ENCODE assay signal across 13 cellular contexts in the genomic region with DNA sequence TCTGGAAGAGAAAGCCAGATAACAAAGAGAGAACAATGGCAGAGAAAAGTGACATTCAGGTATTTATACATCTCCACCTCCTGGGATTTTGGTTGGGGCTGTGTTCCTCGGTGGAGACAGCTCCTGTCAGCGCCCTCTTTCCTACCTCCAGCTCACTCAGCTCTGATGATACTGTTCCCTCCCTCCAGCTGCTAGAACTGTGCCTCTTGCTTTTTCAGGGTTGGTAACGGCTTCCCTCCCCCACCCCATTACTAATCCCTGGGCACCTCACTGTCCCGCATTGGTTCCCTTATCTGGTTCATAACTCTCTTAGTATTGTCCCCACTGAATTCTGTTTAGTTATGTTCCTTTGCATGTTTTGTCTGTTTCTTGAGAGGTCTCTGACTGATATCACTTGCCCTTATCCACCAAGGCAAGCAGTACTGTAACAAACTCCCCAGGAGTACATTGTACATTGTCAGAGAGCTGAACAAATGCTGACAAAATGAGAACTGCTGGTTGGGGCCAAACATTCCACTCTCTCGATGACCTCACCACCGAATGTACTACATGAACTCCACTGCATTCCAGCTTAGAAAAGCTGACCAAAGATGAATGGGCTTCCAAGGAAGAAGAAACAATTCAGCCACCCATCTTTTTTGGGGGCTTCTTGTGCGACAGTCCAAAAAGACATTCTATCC. TPM values are rescaled to one million over a fixed set of nuclear protein-coding genes. Genes with fewer than 3 reads are reported as not detected.
DNase-seq lines count a peak whose midpoint lies in the region; ATAC-seq, FAIRE-seq and TF ChIP-seq lines count a peak whose summit lies in the region.
"Had no signal": no experiment of that assay in that cellular context is flagged by ENCODE, and none has a peak within 500 bp of the region (broad histone marks: within the 10 kb centered on the region; RNA-seq: fewer than 3 reads in every experiment).

No MANE protein-coding gene starts in this region.

- peak overlapping the region; percentile 36; the same call in 1 of the 2 replicates for H3K4me2 ChIP-seq in SK-N-SH

- peak overlapping the region in 1 of 2 experiments; percentile 34; a peak in 1 of 4 replicates for H3K27ac ChIP-seq in SK-N-SH (ENCODE audit: low read depth in 2 of 2, low read length in 1 of 2)
- H3K27ac ChIP-seq: suprapubic skin had no signal

- CTCF ChIA-PET in SK-N-SH (lab: Yijun Ruan, JAX): interaction anchor here (1.8 to 2.6 kb wide), 2 partner anchors 49 to 55 kb away, joined by 4 to 9 read pairs; no protein-coding TSS in a partner anchor

- H3K4me1 ChIP-seq in SK-N-SH (ENCODE audit: control insufficient read depth in 1 of 2, insufficient read depth in 2 of 2, low read depth in 1 of 2, low read length in 1 of 2): peaks cover 20 to 34% of the 10 kb centered on the region in 2 experiments; a peak in 3 of 4 replicates

- H3K27me3 Mint-ChIP-seq in osteocyte (ENCODE audit: unreplicated experiment) (peaks cover 38% of the 10 kb centered on the region), natural killer cell (ENCODE audit: low read depth in 2 of 2) (peaks cover 46 to 74% of the 10 kb centered on the region in 2 donors)

- 72% methylated on average over 7 of the region's 7 CpGs for WGBS in SK-N-SH (ENCODE audit: low lambda C conversion rate)

- H4K20me1 ChIP-seq in SK-N-SH (ENCODE audit: insufficient read depth): no peaks in the 10 kb centered on the region

- peak overlapping the region; percentile 50; the same call in 1 of the 2 replicates for H2AFZ ChIP-seq in SK-N-SH (ENCODE audit: low read depth)

- H3K27me3 ChIP-seq in SK-N-SH (ENCODE audit: insufficient read depth): no peaks in the 10 kb centered on the region; the same call in 1 of the 2 replicates

- H3K4me3 ChIP-seq in SK-N-SH (ENCODE audit: low read depth in 2 of 2, low read length in 1 of 2) (no peak overlapping the region), foreskin fibroblast (ENCODE audit: low read depth in 1 of 2, low read length in 2 of 2) (no peak overlapping the region)
- H3K4me3 ChIP-seq: suprapubic skin had no signal

- POLR2A ChIA-PET in SK-N-SH (lab: Yijun Ruan, JAX): no interaction called here

- H3K36me3 ChIP-seq in SK-N-SH (replicated peaks in 1 of 2; ENCODE audit: control insufficient read depth in 1 of 2, insufficient read depth in 2 of 2, low read length in 1 of 2): no peaks in the 10 kb centered on the region
- H3K36me3 ChIP-seq: suprapubic skin had no signal

- H3K9me3 ChIP-seq in SK-N-SH: no peaks in the 10 kb centered on the region
- H3K9me3 ChIP-seq: suprapubic skin had no signal

- FAIRE-seq in frontal cortex (lab: Jason Lieb, UNC): no peak

- H3K9me3 Mint-ChIP-seq in osteocyte (ENCODE audit: unreplicated experiment) (no peaks in the 10 kb centered on the region), natural killer cell (no peaks in the 10 kb centered on the region)
- H3K9me3 Mint-ChIP-seq: naive thymus-derived CD8-positive, alpha-beta T cell had no signal

- peak overlapping the region; percentile 2 for H3K27ac Mint-ChIP-seq in osteocyte (ENCODE audit: unreplicated experiment)
- H3K27ac Mint-ChIP-seq in natural killer cell: no peak overlapping the region
- H3K27ac Mint-ChIP-seq: CD14-positive monocyte had no signal

- H3K4me3 Mint-ChIP-seq in osteocyte (ENCODE audit: unreplicated experiment): no peak overlapping the region
- H3K4me3 Mint-ChIP-seq in natural killer cell: no peak overlapping the region
- H3K4me3 Mint-ChIP-seq: CD14-positive monocyte; naive thymus-derived CD8-positive, alpha-beta T cell had no signal

- intact Hi-C loops in natural killer cell (cut with micrococcal nuclease): no loop called here

- H3F3A ChIP-seq in SK-N-SH (replicated peaks; ENCODE audit: insufficient read depth): no peaks in the 10 kb centered on the region

- H3K36me3 Mint-ChIP-seq in osteocyte (ENCODE audit: unreplicated experiment) (no peaks in the 10 kb centered on the region), natural killer cell (no peaks in the 10 kb centered on the region)
- H3K36me3 Mint-ChIP-seq: brain had no signal

- no peak for TF ChIP-seq EP300 in SK-N-SH (IDR thresholded peaks at IDR 0.05; ENCODE audit: borderline replicate concordance in 1 of 2, low read depth in 1 of 2, low read length in 1 of 2)

- TF ChIP-seq RAD21 in SK-N-SH (IDR thresholded peaks at IDR 0.05; ENCODE audit: low read length): no peak

- no peaks in the 10 kb centered on the region for H3K79me2 ChIP-seq in SK-N-SH (ENCODE audit: insufficient read depth)

- no peak overlapping the region for H3K9ac ChIP-seq in SK-N-SH

- DNase-seq in AG20443 (ENCODE audit: low spot score) (peak; percentile 82), SK-N-SH (no peak), foreskin fibroblast (peak; percentile 75 to 86), osteocyte (ENCODE audit: extremely low spot score, unreplicated experiment) (no peak), natural killer cell (no peak), frontal cortex (ENCODE audit: low spot score in 2 of 2) (no peak)
- DNase-seq: naive thymus-derived CD8-positive, alpha-beta T cell; NCI-H2029 treated with DMSO at 0.1 percent for 48 hours had no signal

- peaks cover 15% of the 10 kb centered on the region for H3K4me1 Mint-ChIP-seq in osteocyte (ENCODE audit: unreplicated experiment)
- peaks cover 9% of the 10 kb centered on the region in 2 donors for H3K4me1 Mint-ChIP-seq in natural killer cell

- ATAC-seq in natural killer cell (no peak), HG03457 (IDR thresholded peaks at IDR 0.05; ENCODE audit: unreplicated experiment) (no peak), GM21619 (IDR thresholded peaks at IDR 0.05; ENCODE audit: unreplicated experiment) (no peak)
- ATAC-seq: naive thymus-derived CD8-positive, alpha-beta T cell had no signal

- H3K9me2 ChIP-seq in SK-N-SH: no peaks in the 10 kb centered on the region

- TF ChIP-seq CTCF in SK-N-SH (IDR thresholded peaks at IDR 0.05) (no peak), foreskin fibroblast (IDR thresholded peaks at IDR 0.05; ENCODE audit: low read depth, low read length) (no peak), osteocyte (IDR thresholded peaks at IDR 0.05) (no peak), natural killer cell (IDR thresholded peaks at IDR 0.05) (no peak)

TF ChIP-seq in SK-N-SH, 30 proteins besides CTCF, POLR2A, EP300 and RAD21:
- TF ChIP-seq TCF12 (IDR thresholded peaks at IDR 0.05) (0 out of 2 replicates have a peak, but pooled peaks have one; percentile 14), FOSL2 (IDR thresholded peaks at IDR 0.05; ENCODE audit: borderline replicate concordance, low read depth) (peak; percentile 27; the same call in 1 of the 2 replicates), EZH2phosphoT487 (IDR thresholded peaks at IDR 0.05; ENCODE audit: borderline replicate concordance, low read depth) (no peak)
- TF ChIP-seq, protein P1, sequence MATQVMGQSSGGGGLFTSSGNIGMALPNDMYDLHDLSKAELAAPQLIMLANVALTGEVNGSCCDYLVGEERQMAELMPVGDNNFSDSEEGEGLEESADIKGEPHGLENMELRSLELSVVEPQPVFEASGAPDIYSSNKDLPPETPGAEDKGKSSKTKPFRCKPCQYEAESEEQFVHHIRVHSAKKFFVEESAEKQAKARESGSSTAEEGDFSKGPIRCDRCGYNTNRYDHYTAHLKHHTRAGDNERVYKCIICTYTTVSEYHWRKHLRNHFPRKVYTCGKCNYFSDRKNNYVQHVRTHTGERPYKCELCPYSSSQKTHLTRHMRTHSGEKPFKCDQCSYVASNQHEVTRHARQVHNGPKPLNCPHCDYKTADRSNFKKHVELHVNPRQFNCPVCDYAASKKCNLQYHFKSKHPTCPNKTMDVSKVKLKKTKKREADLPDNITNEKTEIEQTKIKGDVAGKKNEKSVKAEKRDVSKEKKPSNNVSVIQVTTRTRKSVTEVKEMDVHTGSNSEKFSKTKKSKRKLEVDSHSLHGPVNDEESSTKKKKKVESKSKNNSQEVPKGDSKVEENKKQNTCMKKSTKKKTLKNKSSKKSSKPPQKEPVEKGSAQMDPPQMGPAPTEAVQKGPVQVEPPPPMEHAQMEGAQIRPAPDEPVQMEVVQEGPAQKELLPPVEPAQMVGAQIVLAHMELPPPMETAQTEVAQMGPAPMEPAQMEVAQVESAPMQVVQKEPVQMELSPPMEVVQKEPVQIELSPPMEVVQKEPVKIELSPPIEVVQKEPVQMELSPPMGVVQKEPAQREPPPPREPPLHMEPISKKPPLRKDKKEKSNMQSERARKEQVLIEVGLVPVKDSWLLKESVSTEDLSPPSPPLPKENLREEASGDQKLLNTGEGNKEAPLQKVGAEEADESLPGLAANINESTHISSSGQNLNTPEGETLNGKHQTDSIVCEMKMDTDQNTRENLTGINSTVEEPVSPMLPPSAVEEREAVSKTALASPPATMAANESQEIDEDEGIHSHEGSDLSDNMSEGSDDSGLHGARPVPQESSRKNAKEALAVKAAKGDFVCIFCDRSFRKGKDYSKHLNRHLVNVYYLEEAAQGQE (IDR thresholded peaks at IDR 0.05; ENCODE audit: low read depth, low read length): no peak

RNA-seq across cellular contexts. Expression of gene FBXO3, which starts 5.7 kb away (rescaled TPM):
- polyA plus RNA-seq in SK-N-SH (2012; rRNA removed): 17.9 and 27.0 TPM in 2 replicates
- polyA plus RNA-seq in SK-N-SH (2012; cell fraction: cytosol; rRNA removed): 21.6 and 26.1 TPM in 2 replicates
- polyA plus RNA-seq in SK-N-SH (2012; cell fraction: nucleus; rRNA removed): 8.6 and 26.3 TPM in 2 replicates
- 30.6 and 31.1 TPM in 2 replicates for total RNA-seq in osteocyte
- total RNA-seq in natural killer cell: 10 to 100 TPM; 54.9 to 64.7 (median 56.2) TPM
- total RNA-seq in frontal cortex: 90.9 TPM

RNA-seq across cellular contexts. Expression of gene CD59, which starts 43.8 kb away (rescaled TPM):
- 616 and 849 TPM in 2 replicates for polyA plus RNA-seq in SK-N-SH (2012; rRNA removed)
- 705 and 770 TPM in 2 replicates for polyA plus RNA-seq in SK-N-SH (2012; cell fraction: cytosol; rRNA removed)
- polyA plus RNA-seq in SK-N-SH (2012; cell fraction: nucleus; rRNA removed): 216 and 380 TPM in 2 replicates
- total RNA-seq in osteocyte: 857 and 912 TPM in 2 replicates
- 10 to 100 TPM; 25.0 to 29.4 (median 26.4) TPM for total RNA-seq in natural killer cell
- total RNA-seq in frontal cortex: 31.4 TPM

Comparison
In these comparisons a context has a peak if more than half of its experiments do, and no peak if none do; other contexts are left out.
1. DNase-seq: peak in AG20443 (single experiment) and foreskin fibroblast (2 of 2); none in SK-N-SH (single experiment), osteocyte (single experiment), natural killer cell (single experiment) and frontal cortex (0 of 2).
2. RNA of gene CD59, which starts 43.8 kb away (total RNA-seq): 857 to 912 TPM in osteocyte; 31.4 TPM in frontal cortex (single experiment) and 25.0 to 29.4 TPM in natural killer cell; every median in the first group is over 10 times any median in the second.